ENCODE assay signal across 19 cellular contexts in the genomic region with DNA sequence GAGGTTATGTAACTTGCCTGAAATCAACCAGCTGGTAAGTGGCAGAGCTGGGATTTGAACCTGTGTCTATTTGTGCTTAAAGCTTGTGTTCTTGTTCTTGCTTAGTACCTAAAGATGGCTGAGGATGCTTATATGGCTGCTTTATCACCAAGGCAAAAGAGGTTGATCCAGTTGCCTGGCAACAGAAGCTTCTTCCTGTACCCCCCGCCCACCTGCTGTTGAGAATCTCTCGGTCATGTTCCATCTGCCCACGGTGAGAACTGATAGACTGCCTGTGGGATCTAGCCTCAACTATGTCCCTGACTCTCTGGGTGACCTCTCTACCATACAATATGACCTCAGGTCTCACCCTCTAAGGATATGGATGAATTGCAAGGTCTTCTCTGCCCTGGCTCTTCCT.
DNase-seq lines count a peak whose midpoint lies in the region; FAIRE-seq and TF ChIP-seq lines count a peak whose summit lies in the region.
"Had no signal": no experiment of that assay in that cellular context is flagged by ENCODE, and none has a peak within 500 bp of the region (broad histone marks: within the 10 kb centered on the region; RNA-seq: fewer than 3 reads in every experiment).

No MANE protein-coding gene starts in this region.

- H3K36me3 ChIP-seq in bronchial epithelial cell (ENCODE audit: control insufficient read depth, insufficient read depth, low read length) = no peaks in the 10 kb centered on the region
- H3K36me3 ChIP-seq in H7 (replicated peaks; ENCODE audit: control insufficient read depth, insufficient read depth, low read length) = no peaks in the 10 kb centered on the region
- H3K36me3 ChIP-seq: SJSA1 had no signal

- H3K27me3 ChIP-seq in bronchial epithelial cell (ENCODE audit: control insufficient read depth, insufficient read depth, low read length) (no peaks in the 10 kb centered on the region), H7 (ENCODE audit: control insufficient read depth, insufficient read depth, low read length) (no peaks in the 10 kb centered on the region)
- H3K27me3 ChIP-seq: Peyer's patch, SJSA1 had no signal

- no peak for TF ChIP-seq CTCF in bronchial epithelial cell (IDR thresholded peaks at IDR 0.05; ENCODE audit: insufficient read depth, low read length, severe bottlenecking)

- peak; percentile 36 for FAIRE-seq in bronchial epithelial cell (lab: Jason Lieb, UNC)
- FAIRE-seq: GM12892, GM18507 had no signal

- no peak overlapping the region for H3K4me3 ChIP-seq in Jurkat, Clone E6-1 (ENCODE audit: low read length)
- H3K4me3 ChIP-seq in bronchial epithelial cell (ENCODE audit: low read depth, low read length) = no peak overlapping the region
- H3K4me3 ChIP-seq in H7 (ENCODE audit: insufficient read depth, low read depth, low read length) = no peak overlapping the region
- H3K4me3 ChIP-seq: GM23338, Peyer's patch, SJSA1 had no signal

- peak; percentile 47 for DNase-seq in activated CD4-positive, alpha-beta T cell treated with anti-CD3 and anti-CD28 coated beads for 48 hours
- no peak for DNase-seq in activated CD4-positive, alpha-beta T cell treated with anti-CD3 and anti-CD28 coated beads for 4 hours
- DNase-seq in CD1c-positive myeloid dendritic cell (ENCODE audit: extremely low spot score) = peak; percentile 36
- peak; percentile 73 for DNase-seq in Jurkat, Clone E6-1 (ENCODE audit: low read depth, low spot score)
- no peak for DNase-seq in bronchial epithelial cell (ENCODE audit: low read depth)
- no peak for DNase-seq in T-helper 1 cell
- no peak for DNase-seq in H7
- DNase-seq: ACHN, DMS153, NCI-H1105 treated with DMSO at 0.1 percent for 48 hours, NCI-H1694, NCI-H2081 treated with DMSO at 0.1 percent for 48 hours, NCI-H2227 treated with DMSO at 0.1 percent for 48 hours, NCI-H510A treated with DMSO at 0.1 percent for 48 hours, Peyer's patch had no signal

Comparison
In these comparisons a context has a peak if more than half of its experiments do, and no peak if none do; other contexts are left out.
1. DNase-seq: peak in activated CD4-positive, alpha-beta T cell treated with anti-CD3 and anti-CD28 coated beads for 48 hours (single experiment), CD1c-positive myeloid dendritic cell (single experiment) and Jurkat, Clone E6-1 (single experiment); none in activated CD4-positive, alpha-beta T cell treated with anti-CD3 and anti-CD28 coated beads for 4 hours (0 of 2), bronchial epithelial cell (single experiment), T-helper 1 cell (0 of 5) and H7 (single experiment).